Comparison of ENCODE assay signal across 1 cellular context in the genomic region with DNA sequence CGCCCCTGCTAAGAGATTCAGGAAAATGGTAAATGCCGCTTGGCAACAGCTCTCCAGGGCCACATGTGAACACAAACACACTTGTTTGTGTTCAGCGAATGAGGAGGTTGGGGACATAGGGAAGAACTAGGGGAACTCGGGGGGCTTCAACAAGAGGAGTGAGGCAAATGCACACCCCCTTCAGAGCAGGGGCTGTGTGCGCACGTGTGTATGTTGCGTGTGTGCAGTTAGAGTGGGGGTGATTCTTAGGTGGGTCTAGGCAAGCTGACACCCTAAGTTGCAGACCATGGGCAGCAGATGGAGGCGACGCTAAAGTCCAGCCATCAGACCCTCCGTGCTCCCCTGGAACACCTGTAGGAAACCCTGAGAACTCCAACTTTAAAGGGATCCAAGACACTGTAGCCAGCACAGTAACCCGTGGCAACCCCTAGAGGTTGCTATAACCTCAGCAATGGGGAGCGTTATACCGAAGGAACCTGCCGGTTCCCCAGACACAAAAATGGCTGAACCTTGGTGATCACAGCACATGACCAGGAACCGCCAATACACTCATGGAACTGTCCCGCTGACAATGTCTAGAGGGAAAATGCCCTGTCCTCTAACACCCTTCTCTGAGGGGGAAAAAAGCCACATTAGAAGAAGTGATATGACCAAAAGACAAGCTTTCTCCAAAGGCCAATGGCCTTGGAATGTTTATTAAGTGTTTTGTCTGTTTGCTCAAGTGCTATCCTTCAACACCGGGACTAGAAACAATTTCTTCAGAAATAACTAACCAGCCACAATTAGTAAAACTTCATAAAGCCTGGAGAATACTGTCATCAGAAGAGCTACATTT.
TF ChIP-seq lines count a peak whose summit lies in the region.

No MANE protein-coding gene starts in this region.

TF ChIP-seq in HEK293, 187 proteins besides CTCF, POLR2A, EP300 and RAD21 (continued from another document):
- TF ChIP-seq, protein P1, sequence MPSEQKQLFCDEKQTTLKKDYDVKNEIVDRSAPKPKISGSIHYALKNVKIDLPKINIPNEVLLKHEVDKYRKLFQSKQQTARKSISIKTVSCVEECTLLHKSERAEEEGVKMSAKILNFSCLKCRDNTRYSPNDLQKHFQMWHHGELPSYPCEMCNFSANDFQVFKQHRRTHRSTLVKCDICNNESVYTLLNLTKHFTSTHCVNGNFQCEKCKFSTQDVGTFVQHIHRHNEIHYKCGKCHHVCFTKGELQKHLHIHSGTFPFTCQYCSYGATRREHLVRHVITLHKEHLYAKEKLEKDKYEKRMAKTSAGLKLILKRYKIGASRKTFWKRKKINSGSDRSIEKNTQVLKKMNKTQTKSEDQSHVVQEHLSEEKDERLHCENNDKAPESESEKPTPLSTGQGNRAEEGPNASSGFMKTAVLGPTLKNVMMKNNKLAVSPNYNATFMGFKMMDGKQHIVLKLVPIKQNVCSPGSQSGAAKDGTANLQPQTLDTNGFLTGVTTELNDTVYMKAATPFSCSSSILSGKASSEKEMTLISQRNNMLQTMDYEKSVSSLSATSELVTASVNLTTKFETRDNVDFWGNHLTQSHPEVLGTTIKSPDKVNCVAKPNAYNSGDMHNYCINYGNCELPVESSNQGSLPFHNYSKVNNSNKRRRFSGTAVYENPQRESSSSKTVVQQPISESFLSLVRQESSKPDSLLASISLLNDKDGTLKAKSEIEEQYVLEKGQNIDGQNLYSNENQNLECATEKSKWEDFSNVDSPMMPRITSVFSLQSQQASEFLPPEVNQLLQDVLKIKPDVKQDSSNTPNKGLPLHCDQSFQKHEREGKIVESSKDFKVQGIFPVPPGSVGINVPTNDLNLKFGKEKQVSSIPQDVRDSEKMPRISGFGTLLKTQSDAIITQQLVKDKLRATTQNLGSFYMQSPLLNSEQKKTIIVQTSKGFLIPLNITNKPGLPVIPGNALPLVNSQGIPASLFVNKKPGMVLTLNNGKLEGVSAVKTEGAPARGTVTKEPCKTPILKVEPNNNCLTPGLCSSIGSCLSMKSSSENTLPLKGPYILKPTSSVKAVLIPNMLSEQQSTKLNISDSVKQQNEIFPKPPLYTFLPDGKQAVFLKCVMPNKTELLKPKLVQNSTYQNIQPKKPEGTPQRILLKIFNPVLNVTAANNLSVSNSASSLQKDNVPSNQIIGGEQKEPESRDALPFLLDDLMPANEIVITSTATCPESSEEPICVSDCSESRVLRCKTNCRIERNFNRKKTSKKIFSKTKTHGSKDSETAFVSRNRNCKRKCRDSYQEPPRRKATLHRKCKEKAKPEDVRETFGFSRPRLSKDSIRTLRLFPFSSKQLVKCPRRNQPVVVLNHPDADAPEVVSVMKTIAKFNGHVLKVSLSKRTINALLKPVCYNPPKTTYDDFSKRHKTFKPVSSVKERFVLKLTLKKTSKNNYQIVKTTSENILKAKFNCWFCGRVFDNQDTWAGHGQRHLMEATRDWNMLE (tag by site-specific recombination; conservative IDR thresholded peaks at IDR 0.05; ENCODE audit: low read depth), result peak; percentile 26; the same call in 1 of the 2 replicates
- TF ChIP-seq YY1 (tag by site-specific recombination; IDR thresholded peaks at IDR 0.05) (peak; percentile 58; the same call in 1 of the 2 replicates), REPIN1 (tag by site-specific recombination; IDR thresholded peaks at IDR 0.05; ENCODE audit: low read depth) (no peak), ZNF623 (tag by site-specific recombination; IDR thresholded peaks at IDR 0.05) (no peak)
